In the genomic region with DNA sequence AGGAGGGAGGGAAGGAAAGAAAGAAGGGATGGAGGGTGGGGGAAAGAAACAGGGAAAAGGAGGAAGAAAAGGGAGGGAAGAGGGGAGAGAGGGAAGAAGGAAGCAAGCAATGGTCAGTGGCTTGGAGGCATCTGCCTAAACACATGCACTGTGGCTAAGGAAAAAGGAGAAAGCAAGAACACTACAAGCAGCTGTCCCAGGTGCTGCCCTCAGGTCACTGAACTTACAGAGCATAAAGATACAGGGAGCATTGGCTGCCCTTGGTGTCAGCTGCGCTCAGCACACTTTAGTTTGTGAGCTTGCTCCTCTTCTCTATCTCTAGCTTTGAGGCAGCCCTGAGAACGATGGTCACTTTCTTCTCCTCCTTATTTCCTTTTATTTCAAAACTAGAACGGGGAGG, we compare ENCODE assay signal across 1 cellular context. TPM values are rescaled to one million over a fixed set of nuclear protein-coding genes. Genes with fewer than 3 reads are reported as not detected.
"Had no signal": no experiment of that assay in that cellular context is flagged by ENCODE, and none has a peak within 500 bp of the region (broad histone marks: within the 10 kb centered on the region; RNA-seq: fewer than 3 reads in every experiment).

No MANE protein-coding gene starts in this region.

RNA-seq across cellular contexts. Expression of gene PLGRKT, which starts 40.2 kb away (rescaled TPM):
- total RNA-seq: ascending aorta had no signal

RNA-seq across cellular contexts. Expression of gene RLN1, which starts 57.9 kb away (rescaled TPM):
- total RNA-seq: ascending aorta had no signal
